8 cellular contexts compared by ENCODE assay signal in the genomic region with DNA sequence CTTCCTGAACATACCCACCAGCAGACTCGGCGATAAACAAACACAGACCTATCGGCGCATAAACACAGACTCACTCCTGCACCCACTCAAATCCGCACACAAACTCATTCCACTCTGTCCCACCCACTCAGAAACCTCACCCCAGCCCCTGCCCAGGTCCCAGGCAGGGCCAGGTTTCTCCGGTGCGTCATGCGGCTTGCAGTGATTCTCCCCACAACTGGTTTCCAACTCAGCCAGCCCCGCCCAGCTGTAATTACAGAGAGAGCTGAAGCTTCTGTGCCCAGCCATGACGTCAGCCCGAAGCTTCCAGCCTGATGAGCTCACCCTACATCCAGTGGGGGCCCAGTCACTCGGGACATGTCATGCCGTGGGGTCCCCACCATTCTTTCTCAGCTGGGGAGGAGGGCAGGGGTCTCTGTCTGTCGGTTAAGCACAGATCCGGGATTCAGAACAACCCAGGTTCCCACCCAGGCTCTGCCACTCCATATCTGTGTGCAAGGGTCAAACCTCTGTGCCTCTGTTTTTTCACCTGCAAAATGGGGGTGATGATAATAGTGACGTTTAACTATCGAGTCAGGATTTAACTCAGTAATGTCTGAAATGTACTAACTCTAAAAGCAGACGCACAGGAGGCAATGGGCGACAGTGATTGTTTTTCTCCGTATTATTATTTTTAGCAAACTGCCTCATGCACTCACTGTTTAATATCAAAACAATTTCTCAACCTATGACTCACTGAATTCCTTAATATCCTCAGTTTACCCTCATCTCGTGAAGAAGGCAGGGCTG.
DNase-seq lines count a peak whose midpoint lies in the region; ATAC-seq and TF ChIP-seq lines count a peak whose summit lies in the region.

No MANE protein-coding gene starts in this region.

- in situ Hi-C loops in astrocyte of the cerebellum (cut with HindIII; ENCODE audit: low sequenced_read_pairs): no loop called here

- H3K9ac ChIP-seq in iPS-15b (ENCODE audit: low read depth, low read length): peak overlapping the region; percentile 8

- no peaks in the 10 kb centered on the region for H3K36me3 ChIP-seq in iPS-15b (ENCODE audit: control insufficient read depth, insufficient read depth, low read length)

- DNase-seq in AG04449 (ENCODE audit: low read depth, low spot score) (peak; percentile 74), HuH-7.5 (ENCODE audit: low spot score) (peak; percentile 40), astrocyte of the cerebellum (ENCODE audit: low read depth) (peak; percentile 65), smooth muscle cell of the brain vasculature (ENCODE audit: low read depth, low spot score) (peak; percentile 41), RPMI8226 (no peak), amniotic stem cell (lab: John Stamatoyannopoulos, UW) (no peak)

- CTCF ChIA-PET in AG04449 (lab: Yijun Ruan, JAX): interaction anchor here (1.1 kb wide), 1 partner anchor 10 kb away, joined by 3 read pairs; no protein-coding TSS in a partner anchor

- TF ChIP-seq CTCF in AG04449 (IDR thresholded peaks at IDR 0.05; ENCODE audit: insufficient read depth, low read length, missing control alignments) (no peak), astrocyte of the cerebellum (IDR thresholded peaks at IDR 0.05; ENCODE audit: low read depth, low read length, missing control alignments) (no peak)

- H3K4me1 ChIP-seq in iPS-15b (ENCODE audit: control insufficient read depth, insufficient read depth, low read length): peaks cover 26% of the 10 kb centered on the region

- POLR2A ChIA-PET in AG04449 (lab: Yijun Ruan, JAX): no interaction called here

- ATAC-seq in GM21717 (IDR thresholded peaks at IDR 0.05; ENCODE audit: unreplicated experiment): no peak

- H3K27me3 ChIP-seq in iPS-15b (ENCODE audit: control insufficient read depth, insufficient read depth, low read length): no peaks in the 10 kb centered on the region

- no peaks in the 10 kb centered on the region for H3K9me3 ChIP-seq in iPS-15b (ENCODE audit: control insufficient read depth, insufficient read depth, low read length)

- H3K4me3 ChIP-seq in AG04449 (ENCODE audit: low read depth, low read length) (peak overlapping the region; percentile 38), astrocyte of the cerebellum (ENCODE audit: low read depth, low read length) (peak overlapping the region; percentile 14), iPS-15b (ENCODE audit: low read depth, low read length) (no peak overlapping the region)

Comparison
In these comparisons a context has a peak if more than half of its experiments do, and no peak if none do; other contexts are left out.
1. DNase-seq: peak in AG04449 (single experiment), HuH-7.5 (single experiment), astrocyte of the cerebellum (single experiment) and smooth muscle cell of the brain vasculature (single experiment); none in RPMI8226 (single experiment) and amniotic stem cell (single experiment).